In genomic region chr12:57104292-57104910, GRCh38 we compare ENCODE assay signal across 24 cellular contexts. TPM values are rescaled to one million over a fixed set of nuclear protein-coding genes. Genes with fewer than 3 reads are reported as not detected.
A peak's percentile ranks its signal among the peaks of the same experiment; 100 is the strongest.
DNase-seq lines count a peak whose midpoint lies in the region; ATAC-seq and TF ChIP-seq lines count a peak whose summit lies in the region.
"Had no signal": no experiment of that assay in that cellular context is flagged by ENCODE, and none has a peak within 500 bp of the region (broad histone marks: within the 10 kb centered on the region; RNA-seq: fewer than 3 reads in every experiment).

No MANE protein-coding gene starts in this region.

- no peak overlapping the region for H3K23ac ChIP-seq in IMR-90 (ENCODE audit: low read depth, low read length)

- H3K9ac ChIP-seq in IMR-90 (ENCODE audit: low read depth, low read length) = no peak overlapping the region

- peak overlapping the region; percentile 6 for H2AK9ac ChIP-seq in IMR-90 (replicated peaks; ENCODE audit: low read depth, low read length, poor library complexity)

- H2AK5ac ChIP-seq in IMR-90 (ENCODE audit: low read depth, low read length) = no peak overlapping the region

- no peak overlapping the region for H4K91ac ChIP-seq in IMR-90 (ENCODE audit: insufficient read depth, low read depth, low read length)

- H2BK5ac ChIP-seq in IMR-90 (ENCODE audit: low read depth, low read length, poor library complexity, severe bottlenecking) = no peak overlapping the region

- H2AFZ ChIP-seq in IMR-90 (replicated peaks; ENCODE audit: low read length, poor library complexity) = no peak overlapping the region

- H3K36me3 ChIP-seq in IMR-90 (ENCODE audit: control insufficient read depth, insufficient read depth, low read length) = peaks cover 54% of the 10 kb centered on the region

- H3K79me1 ChIP-seq in IMR-90 (ENCODE audit: low read depth in 1 of 2, low read length in 2 of 2) = peaks cover 11 to 38% of the 10 kb centered on the region in 2 experiments

- no peak for TF ChIP-seq RAD21 in IMR-90 (IDR thresholded peaks at IDR 0.05; ENCODE audit: low read length)

- H3K18ac ChIP-seq in IMR-90 (ENCODE audit: low read depth, low read length) = no peak overlapping the region

- intact Hi-C loops in IMR-90 (cut with micrococcal nuclease) (no loop called here), natural killer cell (cut with micrococcal nuclease) (no loop called here)

- H3K9me1 ChIP-seq in IMR-90 (ENCODE audit: insufficient read depth, low read length) = peaks cover 10% of the 10 kb centered on the region; the same call in 1 of the 2 replicates

- H3K4me3 Mint-ChIP-seq in stimulated activated naive CD8-positive, alpha-beta T cell treated with anti-CD3 and anti-CD28 coated beads, Interleukin-15, amount 100 ng/mL, for 72 hours = peak overlapping the region in 1 of 2 donors; percentile 5
- H3K4me3 Mint-ChIP-seq in natural killer cell (no peak overlapping the region), glutamatergic neuron (ENCODE audit: unreplicated experiment) (no peak overlapping the region)
- H3K4me3 Mint-ChIP-seq: activated CD4-positive, alpha-beta T cell treated with anti-CD3 and anti-CD28 coated beads, Interleukin-2, amount 10 ng/mL, durations not matched to agents 24 days and 14 days; activated T-cell treated with anti-CD3 and anti-CD28 coated beads, Interleukin-2, amount 50 U/mL, for 4 hours; endodermal cell; type B pancreatic cell had no signal

- BruUV-seq in IMR-90 (replicated peaks; lab: Mats Ljungman, UMichigan) = no TSS peak

- no peaks in the 10 kb centered on the region for H3K9me3 ChIP-seq in IMR-90 (ENCODE audit: control insufficient read depth, insufficient read depth, low read length)
- H3K9me3 ChIP-seq: colonic mucosa had no signal

- H3K4me2 ChIP-seq in IMR-90 (ENCODE audit: low read depth, low read length) = no peak overlapping the region

- H3K27ac Mint-ChIP-seq in stimulated activated naive CD8-positive, alpha-beta T cell treated with anti-CD3 and anti-CD28 coated beads, Interleukin-15, amount 100 ng/mL, for 72 hours = peak overlapping the region in 1 of 2 donors; percentile 85
- H3K27ac Mint-ChIP-seq in natural killer cell (peak overlapping the region; percentile 80 to 86), glutamatergic neuron (ENCODE audit: unreplicated experiment) (no peak overlapping the region)
- H3K27ac Mint-ChIP-seq: activated CD4-positive, alpha-beta T cell treated with anti-CD3 and anti-CD28 coated beads, Interleukin-2, amount 10 ng/mL, durations not matched to agents 24 days and 14 days; endodermal cell; type B pancreatic cell had no signal

- no peak overlapping the region for H3K14ac ChIP-seq in IMR-90 (replicated peaks; ENCODE audit: low read depth, low read length)

- H3K9me3 Mint-ChIP-seq in stimulated activated naive CD8-positive, alpha-beta T cell treated with anti-CD3 and anti-CD28 coated beads, Interleukin-15, amount 100 ng/mL, for 72 hours = no peaks in the 10 kb centered on the region
- H3K9me3 Mint-ChIP-seq in natural killer cell (no peaks in the 10 kb centered on the region), glutamatergic neuron (ENCODE audit: unreplicated experiment) (peaks cover 1% of the 10 kb centered on the region)
- H3K9me3 Mint-ChIP-seq: activated CD4-positive, alpha-beta T cell treated with anti-CD3 and anti-CD28 coated beads, Interleukin-2, amount 10 ng/mL, durations not matched to agents 24 days and 14 days; activated T-cell treated with anti-CD3 and anti-CD28 coated beads, Interleukin-2, amount 50 U/mL, for 4 hours; endodermal cell; type B pancreatic cell had no signal

- no peak overlapping the region for H4K5ac ChIP-seq in IMR-90 (ENCODE audit: low read depth, low read length)

- no peak overlapping the region for H2BK20ac ChIP-seq in IMR-90 (ENCODE audit: low read depth, low read length)

- no peak overlapping the region for H3K27ac ChIP-seq in IMR-90 (ENCODE audit: insufficient read depth, low read length)
- H3K27ac ChIP-seq: brain microvascular endothelial cell, colonic mucosa had no signal

- CTCF ChIA-PET in IMR-90 (lab: Yijun Ruan, JAX) = no interaction called here

- 100% methylated on average over 4 of the region's 12 CpGs; no CpG with 5 or more reads in 1 of the 2 experiments for WGBS in IMR-90 (ENCODE audit: extremely low coverage in 2 of 2, insufficient read length in 1 of 2), 2 experiments

- in situ Hi-C loops in IMR-90 (cut with MboI; ENCODE audit: low sequenced_read_pairs) = no loop called here

- no peak for TF ChIP-seq CTCF in IMR-90 (conservative IDR thresholded peaks at IDR 0.05; ENCODE audit: low read depth, low read length)
- TF ChIP-seq CTCF in natural killer cell (IDR thresholded peaks at IDR 0.05) = no peak
- no peak for TF ChIP-seq CTCF in glutamatergic neuron (IDR thresholded peaks at IDR 0.05; ENCODE audit: partially characterized antibody, unreplicated experiment)

- no peak overlapping the region for H4K8ac ChIP-seq in IMR-90 (ENCODE audit: low read depth in 2 of 2, low read length in 2 of 2)

- H3K4ac ChIP-seq in IMR-90 (ENCODE audit: low read depth, low read length) = no peak overlapping the region

- H3K4me3 ChIP-seq in IMR-90 (ENCODE audit: insufficient read depth, low read depth, low read length) = no peak overlapping the region
- H3K4me3 ChIP-seq: colonic mucosa had no signal

- ATAC-seq in stimulated activated naive CD8-positive, alpha-beta T cell treated with anti-CD3 and anti-CD28 coated beads, Interleukin-15, Interleukin-2, amounts not matched to agents 100 U/mL and 50 U/mL, for 24 hours = peak; percentile 26
- no peak for ATAC-seq in stimulated activated naive CD8-positive, alpha-beta T cell treated with anti-CD3 and anti-CD28 coated beads, Interleukin-15, amount 100 ng/mL, for 72 hours
- ATAC-seq in IMR-90 (ENCODE audit: low read depth) (no peak), natural killer cell (peak in 1 of 3 donors; percentile 8), HG02763 (IDR thresholded peaks at IDR 0.05; ENCODE audit: unreplicated experiment) (no peak)
- ATAC-seq: Right ventricle myocardium inferior had no signal

- no peaks in the 10 kb centered on the region for H3K27me3 ChIP-seq in IMR-90 (ENCODE audit: control insufficient read depth, insufficient read depth, low read length)
- H3K27me3 ChIP-seq: brain microvascular endothelial cell, colonic mucosa had no signal

- POLR2A ChIA-PET in IMR-90 (lab: Charles Lee; ENCODE audit: unreplicated experiment) = interaction anchor here (1.4 kb wide), 1 partner anchor 10 kb away, joined by 4 read pairs; no protein-coding TSS in a partner anchor

- no peak for TF ChIP-seq POLR2A in IMR-90 (IDR thresholded peaks at IDR 0.05; ENCODE audit: low read depth, low read length)

- H3K36me3 Mint-ChIP-seq in natural killer cell = peaks cover 10% of the 10 kb centered on the region
- H3K36me3 Mint-ChIP-seq in glutamatergic neuron (ENCODE audit: unreplicated experiment) = no peaks in the 10 kb centered on the region

- H3K4me1 Mint-ChIP-seq in stimulated activated naive CD8-positive, alpha-beta T cell treated with anti-CD3 and anti-CD28 coated beads, Interleukin-15, amount 100 ng/mL, for 72 hours = peaks cover 96% of the 10 kb centered on the region
- H3K4me1 Mint-ChIP-seq in natural killer cell = peaks cover 37 to 64% of the 10 kb centered on the region in 2 donors
- H3K4me1 Mint-ChIP-seq in glutamatergic neuron (ENCODE audit: low read depth, unreplicated experiment) = peaks cover 2% of the 10 kb centered on the region

- DNase-seq in stimulated activated naive CD8-positive, alpha-beta T cell treated with anti-CD3 and anti-CD28 coated beads, Interleukin-15, Interleukin-2, amounts not matched to agents 100 U/mL and 50 U/mL, for 24 hours = no peak
- DNase-seq in stimulated activated naive CD8-positive, alpha-beta T cell treated with anti-CD3 and anti-CD28 coated beads, Interleukin-15, amount 100 ng/mL, for 72 hours = no peak
- DNase-seq in IMR-90 (no peak), natural killer cell (no peak), MV-4-11 (lab: John Stamatoyannopoulos, UW) (no peak), glutamatergic neuron (no peak)
- DNase-seq: activated CD4-positive, alpha-beta T cell treated with anti-CD3 and anti-CD28 coated beads, Interleukin-2, amount 10 ng/mL, durations not matched to agents 24 days and 14 days; activated T-cell treated with anti-CD3 and anti-CD28 coated beads, Interleukin-2, amount 50 U/mL, for 4 hours; brain microvascular endothelial cell; Calu3; colonic mucosa; EL; endodermal cell; left cardiac atrium; NCI-H1417 treated with DMSO at 0.1 percent for 48 hours; NCI-H2171; NCI-H69; stimulated activated CD4-positive, alpha-beta T cell treated with anti-CD3 and anti-CD28 coated beads, Interleukin-2, amount 100 ng/mL, for 24 hours had no signal

- no peak overlapping the region for H2BK15ac ChIP-seq in IMR-90 (ENCODE audit: low read depth, low read length)

- peaks cover 3% of the 10 kb centered on the region for H3K4me1 ChIP-seq in IMR-90 (ENCODE audit: control insufficient read depth, insufficient read depth, low read length)

- no peak overlapping the region for H2BK120ac ChIP-seq in IMR-90 (ENCODE audit: low read depth, low read length)

- H3K27me3 Mint-ChIP-seq in stimulated activated naive CD8-positive, alpha-beta T cell treated with anti-CD3 and anti-CD28 coated beads, Interleukin-15, amount 100 ng/mL, for 72 hours = no peaks in the 10 kb centered on the region
- no peaks in the 10 kb centered on the region for H3K27me3 Mint-ChIP-seq in natural killer cell (ENCODE audit: low read depth in 2 of 2)
- H3K27me3 Mint-ChIP-seq in glutamatergic neuron (ENCODE audit: unreplicated experiment) = peaks cover 5% of the 10 kb centered on the region
- H3K27me3 Mint-ChIP-seq: activated CD4-positive, alpha-beta T cell treated with anti-CD3 and anti-CD28 coated beads, Interleukin-2, amount 10 ng/mL, durations not matched to agents 24 days and 14 days; type B pancreatic cell had no signal

- dilution Hi-C loops in IMR-90 (cut with HindIII; ENCODE audit: low sequenced_read_pairs, unreplicated experiment) = no loop called here

- H3K56ac ChIP-seq in IMR-90 (ENCODE audit: extremely low read depth, insufficient read depth, low read length) = no peak overlapping the region

- peaks cover 11% of the 10 kb centered on the region; the same call in 1 of the 2 replicates for H4K20me1 ChIP-seq in IMR-90 (ENCODE audit: insufficient read depth, low read length)

RNA-seq across cellular contexts. Expression of gene STAT6, which starts 6.8 kb away (rescaled TPM):
- total RNA-seq in IMR-90 (2012; rRNA removed) (38.9 and 43.4 TPM in 2 replicates), natural killer cell (100 to 1,000 TPM; 277 to 340 (median 319) TPM), glutamatergic neuron (ENCODE audit: unreplicated experiment) (34.4 TPM)
- polyA plus RNA-seq in IMR-90 (2012; rRNA removed) = 88.8 and 96.9 TPM in 2 replicates
- polyA plus RNA-seq in IMR-90 (2012; cell fraction: cytosol; rRNA removed) = 44.8 and 69.4 TPM in 2 replicates
- 334 and 370 TPM in 2 replicates for polyA plus RNA-seq in IMR-90 (2012; cell fraction: nucleus; rRNA removed; ENCODE audit: low replicate concordance)
- polyA plus RNA-seq: neural cell had no signal

RNA-seq across cellular contexts. Expression of gene NAB2, which starts 15.5 kb away (rescaled TPM):
- 68.3 and 68.8 TPM in 2 replicates for total RNA-seq in IMR-90 (2012; rRNA removed)
- polyA plus RNA-seq in IMR-90 (2012; rRNA removed) = 65.1 and 65.2 TPM in 2 replicates
- polyA plus RNA-seq in IMR-90 (2012; cell fraction: cytosol; rRNA removed) = 52.2 and 62.3 TPM in 2 replicates
- polyA plus RNA-seq in IMR-90 (2012; cell fraction: nucleus; rRNA removed; ENCODE audit: low replicate concordance) = 73.8 and 87.3 TPM in 2 replicates
- total RNA-seq in natural killer cell = 1 to 10 TPM; 4.2 to 7.0 (median 5.4) TPM
- total RNA-seq in glutamatergic neuron (ENCODE audit: unreplicated experiment) = 20.0 TPM

RNA-seq across cellular contexts. Expression of gene LRP1, which starts 23.9 kb away (rescaled TPM):
- total RNA-seq in IMR-90 (2012; rRNA removed) = 73.1 and 75.5 TPM in 2 replicates
- polyA plus RNA-seq in IMR-90 (2012; rRNA removed) = 142 and 155 TPM in 2 replicates
- polyA plus RNA-seq in IMR-90 (2012; cell fraction: cytosol; rRNA removed) = 119 and 250 TPM in 2 replicates
- polyA plus RNA-seq in IMR-90 (2012; cell fraction: nucleus; rRNA removed; ENCODE audit: low replicate concordance) = 252 and 565 TPM in 2 replicates
- total RNA-seq in natural killer cell = 10 to 100 TPM in 1 of 3 donors, 1 to 10 TPM in 2; 6.7 to 13.1 (median 9.5) TPM
- 125 TPM for total RNA-seq in glutamatergic neuron (ENCODE audit: unreplicated experiment)

RNA-seq across cellular contexts. Expression of gene NEMP1, which starts 25.8 kb away (rescaled TPM):
- total RNA-seq in IMR-90 (2012; rRNA removed) (10.9 and 14.7 TPM in 2 replicates), natural killer cell (10 to 100 TPM; 11.1 to 16.7 (median 12.1) TPM), glutamatergic neuron (ENCODE audit: unreplicated experiment) (11.5 TPM)
- 7.2 and 8.9 TPM in 2 replicates for polyA plus RNA-seq in IMR-90 (2012; rRNA removed)
- 1.2 and 2.3 TPM in 2 replicates for polyA plus RNA-seq in IMR-90 (2012; cell fraction: cytosol; rRNA removed)
- polyA plus RNA-seq in IMR-90 (2012; cell fraction: nucleus; rRNA removed; ENCODE audit: low replicate concordance) = 3.6 and 28.5 TPM in 2 replicates

RNA-seq across cellular contexts. Expression of gene LRP1-AS, which starts 43.0 kb away (rescaled TPM):
- total RNA-seq in IMR-90 (2012; rRNA removed) (not detected in 2 replicates), natural killer cell (not detected), glutamatergic neuron (ENCODE audit: unreplicated experiment) (not detected)
- polyA plus RNA-seq in IMR-90 (2012; rRNA removed) = not detected in 2 replicates
- not detected in 2 replicates for polyA plus RNA-seq in IMR-90 (2012; cell fraction: cytosol; rRNA removed)
- not detected in 2 replicates for polyA plus RNA-seq in IMR-90 (2012; cell fraction: nucleus; rRNA removed; ENCODE audit: low replicate concordance)
- total RNA-seq: activated CD4-positive, alpha-beta T cell treated with anti-CD3 and anti-CD28 coated beads, Interleukin-2, amount 10 ng/mL, durations not matched to agents 24 days and 14 days; activated T-cell treated with anti-CD3 and anti-CD28 coated beads, Interleukin-2, amount 50 U/mL, for 4 hours; Calu3; colonic mucosa; endodermal cell; left cardiac atrium; mesenteric fat pad; pulmonary artery endothelial cell; Right ventricle myocardium inferior had no signal
- polyA plus RNA-seq: neural cell had no signal
